In genomic region chr4:145909773-145910172, GRCh38 we compare ENCODE assay signal across 13 cellular contexts. TPM values are rescaled to one million over a fixed set of nuclear protein-coding genes. Genes with fewer than 3 reads are reported as not detected.
DNase-seq lines count a peak whose midpoint lies in the region; ATAC-seq and TF ChIP-seq lines count a peak whose summit lies in the region.
"Had no signal": no experiment of that assay in that cellular context is flagged by ENCODE, and none has a peak within 500 bp of the region (broad histone marks: within the 10 kb centered on the region; RNA-seq: fewer than 3 reads in every experiment).

No MANE protein-coding gene starts in this region.

- no peak overlapping the region for H3K27ac Mint-ChIP-seq in activated CD4-positive, alpha-beta memory T cell treated with anti-CD3 and anti-CD28 coated beads for 36 hours
- H3K27ac Mint-ChIP-seq: CD4-positive, alpha-beta T cell had no signal

- no peak for TF ChIP-seq CTCF in VCaP (conservative IDR thresholded peaks at IDR 0.05)

- CTCF ChIA-PET in activated CD4-positive, alpha-beta memory T cell treated with anti-CD3 and anti-CD28 coated beads for 36 hours (lab: Charles Lee): interaction anchor here (1.2 kb wide), 1 partner anchor 69 kb away, joined by 4 read pairs; no protein-coding TSS in a partner anchor

- H3K9ac ChIP-seq in ES-I3 (ENCODE audit: low read depth, low read length) (peak overlapping the region; percentile 34; the same call in 1 of the 2 replicates), rectal smooth muscle tissue (ENCODE audit: low read length) (no peak overlapping the region)

- no peaks in the 10 kb centered on the region for H3K27me3 Mint-ChIP-seq in activated CD4-positive, alpha-beta memory T cell treated with anti-CD3 and anti-CD28 coated beads for 36 hours
- H3K27me3 Mint-ChIP-seq: activated naive CD4-positive, alpha-beta T cell treated with anti-CD3 and anti-CD28 coated beads, Interleukin-2, amount 50 U/mL, for 24 hours; CD4-positive, alpha-beta T cell had no signal

- H3K9me3 Mint-ChIP-seq in activated CD4-positive, alpha-beta memory T cell treated with anti-CD3 and anti-CD28 coated beads for 36 hours: no peaks in the 10 kb centered on the region
- H3K9me3 Mint-ChIP-seq: activated naive CD4-positive, alpha-beta T cell treated with anti-CD3 and anti-CD28 coated beads, Interleukin-2, amount 50 U/mL, for 24 hours; CD4-positive, alpha-beta T cell had no signal

- H3K36me3 Mint-ChIP-seq in activated CD4-positive, alpha-beta memory T cell treated with anti-CD3 and anti-CD28 coated beads for 36 hours: peaks cover 3% of the 10 kb centered on the region

- peak overlapping the region; percentile 79 for H3K27ac ChIP-seq in VCaP
- H3K27ac ChIP-seq in rectal smooth muscle tissue (ENCODE audit: low read depth, low read length): peak overlapping the region; percentile 54

- POLR2A ChIA-PET in activated CD4-positive, alpha-beta memory T cell treated with anti-CD3 and anti-CD28 coated beads for 36 hours (lab: Charles Lee): no interaction called here

- H3K27me3 ChIP-seq in rectal smooth muscle tissue (ENCODE audit: control insufficient read depth, insufficient read depth, low read length): no peaks in the 10 kb centered on the region

- peak; percentile 79 for ATAC-seq in left ventricle myocardium superior

- DNase-seq in left ventricle myocardium superior (peak; percentile 42), D341Med (ENCODE audit: low spot score) (no peak), DMS 273 (lab: John Stamatoyannopoulos, UW; ENCODE audit: unreplicated experiment) (no peak), DMS153 treated with DMSO at 0.1 percent for 48 hours (lab: John Stamatoyannopoulos, UW; ENCODE audit: unreplicated experiment) (no peak)
- DNase-seq in activated CD4-positive, alpha-beta memory T cell treated with anti-CD3 and anti-CD28 coated beads for 36 hours: no peak
- DNase-seq: activated CD4-positive, alpha-beta T cell treated with anti-CD3 and anti-CD28 coated beads for 4 hours; CD4-positive, alpha-beta T cell; NCI-H1436 treated with DMSO at 0.1 percent for 48 hours; stimulated activated CD4-positive, alpha-beta T cell treated with anti-CD3 and anti-CD28 coated beads, Interleukin-15, amount 100 ng/mL, for 24 hours had no signal

- H3K4me1 ChIP-seq in ES-I3 (ENCODE audit: insufficient read depth, low read length): peaks cover 43% of the 10 kb centered on the region
- peaks cover 3% of the 10 kb centered on the region for H3K4me1 ChIP-seq in rectal smooth muscle tissue (ENCODE audit: control insufficient read depth, insufficient read depth, low read length)

- no peaks in the 10 kb centered on the region for H3K9me3 ChIP-seq in ES-I3 (ENCODE audit: control insufficient read depth, insufficient read depth, low read length)

- H3K4me3 ChIP-seq in rectal smooth muscle tissue (ENCODE audit: low read length): peak overlapping the region; percentile 48

- no peak overlapping the region for H3K4me3 Mint-ChIP-seq in activated CD4-positive, alpha-beta memory T cell treated with anti-CD3 and anti-CD28 coated beads for 36 hours
- H3K4me3 Mint-ChIP-seq: activated naive CD4-positive, alpha-beta T cell treated with anti-CD3 and anti-CD28 coated beads, Interleukin-2, amount 50 U/mL, for 24 hours; CD4-positive, alpha-beta T cell had no signal

- intact Hi-C loops in left ventricle myocardium superior (cut with micrococcal nuclease): no loop called here
- intact Hi-C loops in activated CD4-positive, alpha-beta memory T cell treated with anti-CD3 and anti-CD28 coated beads for 36 hours (cut with micrococcal nuclease): no loop called here

- H3K36me3 ChIP-seq in ES-I3 (ENCODE audit: insufficient read depth, low read length) (no peaks in the 10 kb centered on the region), rectal smooth muscle tissue (ENCODE audit: control insufficient read depth, insufficient read depth, low read length) (no peaks in the 10 kb centered on the region)

- H3K4me1 Mint-ChIP-seq in activated CD4-positive, alpha-beta memory T cell treated with anti-CD3 and anti-CD28 coated beads for 36 hours (ENCODE audit: low read depth): peaks cover 12% of the 10 kb centered on the region

RNA-seq across cellular contexts. Expression of gene ZNF827, which starts 28.9 kb away (rescaled TPM):
- total RNA-seq in left ventricle myocardium superior: 13.8 TPM
- 10 to 100 TPM; 17.3 to 17.7 TPM for total RNA-seq in activated CD4-positive, alpha-beta memory T cell treated with anti-CD3 and anti-CD28 coated beads for 36 hours
